In the genomic region with DNA sequence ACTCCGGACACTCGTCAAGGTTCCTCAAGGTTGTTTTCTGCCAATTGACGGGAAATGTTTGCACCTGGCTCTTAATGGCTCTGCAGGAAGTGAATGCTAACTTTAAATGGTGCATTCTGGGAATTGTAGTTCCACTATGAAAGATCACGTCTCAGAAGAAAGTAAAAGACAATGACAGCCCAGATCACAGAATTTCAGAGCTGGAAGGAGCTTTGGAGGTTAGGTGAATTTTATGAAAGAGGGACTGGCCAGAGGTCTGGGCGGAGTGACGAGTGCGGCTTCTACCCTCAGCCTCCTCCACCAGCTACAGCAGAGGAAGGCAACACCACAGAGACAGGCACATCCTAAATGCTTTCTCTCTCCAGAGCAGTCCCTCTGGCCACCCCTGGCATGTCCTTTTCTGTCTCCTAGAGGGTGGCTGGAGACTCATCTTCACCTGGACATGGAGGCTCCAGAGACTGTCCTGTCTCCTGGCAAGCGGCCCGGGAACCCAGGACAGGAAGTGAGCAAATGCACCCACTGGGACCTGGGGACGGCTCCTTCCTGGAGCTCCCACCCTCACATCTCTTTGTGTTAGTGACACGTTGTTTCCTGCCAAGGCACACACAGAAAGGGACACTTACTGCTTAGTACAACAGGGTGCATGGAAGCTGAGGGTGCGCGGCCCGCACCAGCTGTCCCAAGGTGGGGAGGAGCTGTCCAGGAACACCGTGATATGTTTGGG, we compare ENCODE assay signal across 8 cellular contexts. TPM values are rescaled to one million over a fixed set of nuclear protein-coding genes. Genes with fewer than 3 reads are reported as not detected.
DNase-seq lines count a peak whose midpoint lies in the region; ATAC-seq and TF ChIP-seq lines count a peak whose summit lies in the region.

No MANE protein-coding gene starts in this region.

- no peak overlapping the region for H2AFZ ChIP-seq in PC-9

- POLR2A ChIA-PET in PC-9 (lab: Charles Lee; ENCODE audit: unreplicated experiment) = no interaction called here

- H4K20me1 ChIP-seq in PC-9 (ENCODE audit: insufficient read depth) = peaks cover 42% of the 10 kb centered on the region; the same call in 1 of the 2 replicates

- H3K27ac ChIP-seq in heart left ventricle (peak overlapping the region; percentile 62 to 92 (median 80)), PC-9 (no peak overlapping the region)

- H3K79me2 ChIP-seq in PC-9 (ENCODE audit: low read depth) = peaks cover 46% of the 10 kb centered on the region

- H3K27me3 Mint-ChIP-seq in stimulated activated memory B cell treated with anti-CD40 and anti-IgM and Interleukin-4, amounts not matched to agents 10 μg/mL and 1 μg/mL and 100 μg/mL, for 72 hours = no peaks in the 10 kb centered on the region

- peaks cover 0 to 47% (median 24%) of the 10 kb centered on the region in 12 donors for H3K4me1 ChIP-seq in heart left ventricle
- H3K4me1 ChIP-seq in PC-9 (replicated peaks; ENCODE audit: insufficient read depth) = no peaks in the 10 kb centered on the region

- peaks cover 47% of the 10 kb centered on the region for H3K4me1 Mint-ChIP-seq in stimulated activated memory B cell treated with anti-CD40 and anti-IgM and Interleukin-4, amounts not matched to agents 10 μg/mL and 1 μg/mL and 100 μg/mL, for 72 hours

- H3K36me3 ChIP-seq in heart left ventricle (peaks cover 0 to 2% (median 0%) of the 10 kb centered on the region in 9 donors), PC-9 (ENCODE audit: low read depth) (0 out of 2 replicates have a peak, but pooled peaks cover 7% of the 10 kb centered on the region)

- H3K9me3 Mint-ChIP-seq in stimulated activated memory B cell treated with anti-CD40 and anti-IgM and Interleukin-4, amounts not matched to agents 10 μg/mL and 1 μg/mL and 100 μg/mL, for 72 hours = peaks cover 6% of the 10 kb centered on the region

- H3K9me3 ChIP-seq in heart left ventricle (peaks cover 0 to 4% (median 0%) of the 10 kb centered on the region in 12 donors), PC-9 (ENCODE audit: insufficient read depth, low read depth) (no peaks in the 10 kb centered on the region)

- ATAC-seq in HG03354 (IDR thresholded peaks at IDR 0.05; ENCODE audit: poor library complexity, severe bottlenecking, unreplicated experiment) = peak; percentile 69
- ATAC-seq in heart left ventricle = peak; percentile 57 to 87 (median 60)
- peak; percentile 83 for ATAC-seq in stimulated activated memory B cell treated with anti-CD40 and anti-IgM and Interleukin-4, amounts not matched to agents 10 μg/mL and 1 μg/mL and 100 μg/mL, for 72 hours

- intact Hi-C loops in heart left ventricle (cut with DNase I) = loop anchor here in 6 of 10 donors (2.0 to 10.0 kb wide), 4 partner anchors 19 to 263 kb away; partner anchors contain the start of genes STK25 (in 5 of the 6), FARP2 (in 2 of the 6), ATG4B (in 1 of the 6) and THAP4 (in 1 of the 6)
- intact Hi-C loops in PC-9 (cut with micrococcal nuclease; ENCODE audit: unreplicated experiment) = no loop called here

- TF ChIP-seq CTCF in GM12875 (IDR thresholded peaks at IDR 0.05; ENCODE audit: borderline replicate concordance, insufficient read depth, low read depth, low read length) = no peak
- no peak for TF ChIP-seq CTCF in heart left ventricle (IDR thresholded peaks at IDR 0.05)
- no peak for TF ChIP-seq CTCF in PC-9 (conservative IDR thresholded peaks at IDR 0.05)

- H3K4me3 ChIP-seq in GM12875 (ENCODE audit: low read depth, low read length) (peak overlapping the region; percentile 26), heart left ventricle (peak overlapping the region; percentile 17 to 52 (median 45)), PC-9 (no peak overlapping the region)

- BruUV-seq in PC-9 (replicated peaks; lab: Mats Ljungman, UMichigan) = no TSS peak

- WGBS in heart left ventricle, 4 donors = 29 to 40% (median 33%) methylated on average over 14 to 15 of the region's 15 CpGs

- H3K27me3 ChIP-seq in heart left ventricle (no peaks in the 10 kb centered on the region), PC-9 (ENCODE audit: insufficient read depth, low read depth) (no peaks in the 10 kb centered on the region)

- CTCF ChIA-PET in PC-9 (lab: Charles Lee) = no interaction called here

- peak overlapping the region; percentile 91 for H3K4me3 Mint-ChIP-seq in stimulated activated memory B cell treated with anti-CD40 and anti-IgM and Interleukin-4, amounts not matched to agents 10 μg/mL and 1 μg/mL and 100 μg/mL, for 72 hours

- no peak for TF ChIP-seq POLR2A in heart left ventricle (IDR thresholded peaks at IDR 0.05)

- H3K4me2 ChIP-seq in PC-9 = no peak overlapping the region

- peaks cover 18% of the 10 kb centered on the region for H3F3A ChIP-seq in PC-9 (ENCODE audit: insufficient read depth, low read depth)

- DNase-seq in activated CD4-positive, alpha-beta T cell treated with anti-CD3 and anti-CD28 coated beads, Interleukin-2, amount 50 U/mL, for 1 hour = peak; percentile 16
- peak; percentile 59 to 85 (median 75) for DNase-seq in heart left ventricle
- DNase-seq in PC-9 = no peak
- DNase-seq in occipital lobe (lab: John Stamatoyannopoulos, UW) = no peak
- DNase-seq in AML-193 (lab: John Stamatoyannopoulos, UW) = no peak

- peak overlapping the region; percentile 87 for H3K27ac Mint-ChIP-seq in stimulated activated memory B cell treated with anti-CD40 and anti-IgM and Interleukin-4, amounts not matched to agents 10 μg/mL and 1 μg/mL and 100 μg/mL, for 72 hours

- peaks cover 43% of the 10 kb centered on the region for H3K36me3 Mint-ChIP-seq in stimulated activated memory B cell treated with anti-CD40 and anti-IgM and Interleukin-4, amounts not matched to agents 10 μg/mL and 1 μg/mL and 100 μg/mL, for 72 hours

- H3K9me2 ChIP-seq in PC-9 (ENCODE audit: insufficient read depth) = no peaks in the 10 kb centered on the region

RNA-seq across cellular contexts. Expression of gene THAP4, which starts 19.4 kb away (rescaled TPM):
- 100 to 1,000 TPM in 1 of 9 donors, 10 to 100 TPM in 8; 61.7 to 106 (median 74.2) TPM for total RNA-seq in heart left ventricle
- polyA plus RNA-seq in heart left ventricle = 100 to 1,000 TPM in 1 of 2 donors, 10 to 100 TPM in 1; 81.5 to 110 TPM
- total RNA-seq in PC-9 (2021) = 78.2 and 94.8 TPM in 2 replicates
- total RNA-seq in occipital lobe = 22.0 TPM

RNA-seq across cellular contexts. Expression of gene ATG4B, which starts 19.9 kb away (rescaled TPM):
- total RNA-seq in heart left ventricle (10 to 100 TPM; 37.8 to 67.9 (median 48.3) TPM), PC-9 (2021) (162 and 177 TPM in 2 replicates), occipital lobe (33.7 TPM)
- polyA plus RNA-seq in heart left ventricle = 10 to 100 TPM; 35.9 to 75.1 TPM

RNA-seq across cellular contexts. Expression of gene BOK, which starts 59.0 kb away (rescaled TPM):
- total RNA-seq in heart left ventricle (10 to 100 TPM in 3 of 9 donors, 1 to 10 TPM in 6; 1.7 to 22.3 (median 8.4) TPM), PC-9 (2021) (72.8 and 107 TPM in 2 replicates), occipital lobe (22.8 TPM)
- 1 to 10 TPM; 1.4 to 9.6 TPM for polyA plus RNA-seq in heart left ventricle

Comparison
In these comparisons a context has a peak if more than half of its experiments do, and no peak if none do; other contexts are left out.
1. DNase-seq: peak in activated CD4-positive, alpha-beta T cell treated with anti-CD3 and anti-CD28 coated beads, Interleukin-2, amount 50 U/mL, for 1 hour (single experiment) and heart left ventricle (5 of 5); none in PC-9 (0 of 2), occipital lobe (single experiment) and AML-193 (0 of 2).
2. Peak in every context shown above with its lines, with median percentiles within 50 percentile points of each other: ATAC-seq.